ENCODE assay signal across 9 cellular contexts in genomic region chr16:28990375-28991040, GRCh38. TPM values are rescaled to one million over a fixed set of nuclear protein-coding genes. Genes with fewer than 3 reads are reported as not detected.
DNase-seq lines count a peak whose midpoint lies in the region; TF ChIP-seq lines count a peak whose summit lies in the region.
"Had no signal": no experiment of that assay in that cellular context is flagged by ENCODE, and none has a peak within 500 bp of the region (broad histone marks: within the 10 kb centered on the region; RNA-seq: fewer than 3 reads in every experiment).

No MANE protein-coding gene starts in this region.

- no peak overlapping the region for H3K9ac ChIP-seq in neural progenitor cell

- 89% methylated on average over 11 of the region's 11 CpGs for WGBS in thymus
- 94% methylated on average over 11 of the region's 11 CpGs for WGBS in hepatocyte (ENCODE audit: low lambda C conversion rate, missing lambda C conversion rate)

- no peaks in the 10 kb centered on the region for H3K27me3 ChIP-seq in neural progenitor cell
- no peaks in the 10 kb centered on the region for H3K27me3 ChIP-seq in thymus (ENCODE audit: control insufficient read depth, insufficient read depth)
- H3K27me3 ChIP-seq in hepatocyte: no peaks in the 10 kb centered on the region

- H3K4me2 ChIP-seq in neural progenitor cell (no peak overlapping the region), hepatocyte (no peak overlapping the region)

- no peaks in the 10 kb centered on the region for H3K9me2 ChIP-seq in hepatocyte (replicated peaks; ENCODE audit: insufficient read depth)

- H2AFZ ChIP-seq in neural progenitor cell (replicated peaks): no peak overlapping the region
- no peak overlapping the region for H2AFZ ChIP-seq in hepatocyte

- TF ChIP-seq CTCF in neural progenitor cell (IDR thresholded peaks at IDR 0.05) (no peak), hepatocyte (IDR thresholded peaks at IDR 0.05; ENCODE audit: poor library complexity) (no peak)

- H4K20me1 ChIP-seq in neural progenitor cell (ENCODE audit: low read depth): no peaks in the 10 kb centered on the region
- H4K20me1 ChIP-seq in hepatocyte (ENCODE audit: insufficient read depth, poor library complexity, severe bottlenecking): no peaks in the 10 kb centered on the region

- H3K27me3 Mint-ChIP-seq in activated CD4-positive, alpha-beta T cell treated with anti-CD3 and anti-CD28 coated beads, Interleukin-2, amount 10 ng/mL, durations not matched to agents 24 days and 14 days: no peaks in the 10 kb centered on the region
- peaks cover 2% of the 10 kb centered on the region for H3K27me3 Mint-ChIP-seq in neural progenitor cell (ENCODE audit: insufficient read depth, low read depth)

- H3K4me3 ChIP-seq in neural progenitor cell (no peak overlapping the region), thymus (ENCODE audit: low read length) (no peak overlapping the region), hepatocyte (no peak overlapping the region)

- H3K4me3 Mint-ChIP-seq in activated CD4-positive, alpha-beta T cell treated with anti-CD3 and anti-CD28 coated beads, Interleukin-2, amount 10 ng/mL, durations not matched to agents 24 days and 14 days: peak overlapping the region; percentile 82
- H3K4me3 Mint-ChIP-seq in neural progenitor cell: no peak overlapping the region

- intact Hi-C loops in activated CD4-positive, alpha-beta T cell treated with anti-CD3 and anti-CD28 coated beads, Interleukin-2, amount 10 ng/mL, durations not matched to agents 24 days and 14 days (cut with micrococcal nuclease): loop anchor here (1.0 kb wide), 4 partner anchors 18 to 40 kb away; partner anchors contain the start of gene NFATC2IP

- H3K27ac ChIP-seq in neural progenitor cell (no peak overlapping the region), thymus (ENCODE audit: low read depth) (peak overlapping the region; percentile 53), hepatocyte (no peak overlapping the region)

- H3K4me1 Mint-ChIP-seq in activated CD4-positive, alpha-beta T cell treated with anti-CD3 and anti-CD28 coated beads, Interleukin-2, amount 10 ng/mL, durations not matched to agents 24 days and 14 days: peaks cover 41% of the 10 kb centered on the region
- H3K4me1 Mint-ChIP-seq in neural progenitor cell: no peaks in the 10 kb centered on the region

- H3K4me1 ChIP-seq in neural progenitor cell (no peaks in the 10 kb centered on the region), thymus (ENCODE audit: control insufficient read depth, insufficient read depth, low read length) (peaks cover 28% of the 10 kb centered on the region), hepatocyte (ENCODE audit: insufficient read depth) (no peaks in the 10 kb centered on the region)

- H3K9me3 ChIP-seq in neural progenitor cell (ENCODE audit: low read depth) (no peaks in the 10 kb centered on the region), thymus (ENCODE audit: control insufficient read depth) (no peaks in the 10 kb centered on the region), hepatocyte (ENCODE audit: low read depth) (no peaks in the 10 kb centered on the region)

- H3K79me2 ChIP-seq in neural progenitor cell (ENCODE audit: low read depth) (no peaks in the 10 kb centered on the region), hepatocyte (no peaks in the 10 kb centered on the region)

- peak overlapping the region; percentile 92 for H3K27ac Mint-ChIP-seq in activated CD4-positive, alpha-beta T cell treated with anti-CD3 and anti-CD28 coated beads, Interleukin-2, amount 10 ng/mL, durations not matched to agents 24 days and 14 days
- peak overlapping the region; percentile 17 for H3K27ac Mint-ChIP-seq in neural progenitor cell

- H3K9me3 Mint-ChIP-seq in activated CD4-positive, alpha-beta T cell treated with anti-CD3 and anti-CD28 coated beads, Interleukin-2, amount 10 ng/mL, durations not matched to agents 24 days and 14 days: peaks cover 7% of the 10 kb centered on the region
- no peaks in the 10 kb centered on the region for H3K9me3 Mint-ChIP-seq in neural progenitor cell

- peaks cover 56% of the 10 kb centered on the region for H3K36me3 Mint-ChIP-seq in activated CD4-positive, alpha-beta T cell treated with anti-CD3 and anti-CD28 coated beads, Interleukin-2, amount 10 ng/mL, durations not matched to agents 24 days and 14 days (ENCODE audit: low read depth)
- H3K36me3 Mint-ChIP-seq in neural progenitor cell: peaks cover 2% of the 10 kb centered on the region

- no peaks in the 10 kb centered on the region for H3F3A ChIP-seq in neural progenitor cell (ENCODE audit: low read depth)

- H3K36me3 ChIP-seq in neural progenitor cell (no peaks in the 10 kb centered on the region), thymus (ENCODE audit: control insufficient read depth, insufficient read depth) (peaks cover 59% of the 10 kb centered on the region), hepatocyte (replicated peaks; ENCODE audit: insufficient read depth, low read depth) (no peaks in the 10 kb centered on the region)

- DNase-seq in activated CD4-positive, alpha-beta T cell treated with anti-CD3 and anti-CD28 coated beads, Interleukin-2, amount 10 ng/mL, durations not matched to agents 24 days and 14 days: peak; percentile 81
- DNase-seq in activated T-helper 9 cell treated with anti-CD3 and anti-CD28 coated beads, Interleukin-2, amount 50 U/mL, for 16 hours (ENCODE audit: low read depth): peak; percentile 52
- DNase-seq in neural progenitor cell (ENCODE audit: low spot score): no peak
- DNase-seq in hepatocyte (ENCODE audit: low spot score): no peak
- DNase-seq in C1 segment of cervical spinal cord (lab: John Stamatoyannopoulos, UW): no peak
- DNase-seq in RKO (ENCODE audit: low spot score): no peak
- DNase-seq: MV-4-11, NCI-H345 had no signal

RNA-seq across cellular contexts. Expression of gene LAT, which starts 5.7 kb away (rescaled TPM):
- 228 and 238 TPM in 2 replicates for total RNA-seq in activated CD4-positive, alpha-beta T cell treated with anti-CD3 and anti-CD28 coated beads, Interleukin-2, amount 10 ng/mL, durations not matched to agents 24 days and 14 days
- total RNA-seq in neural progenitor cell (ENCODE audit: low replicate concordance) (2.9 TPM in 1 of 2 replicates, not detected in the other), hepatocyte (1.00 and 3.9 TPM in 2 replicates)
- polyA plus RNA-seq in thymus (239 TPM), hepatocyte (2.4 and 6.9 TPM in 2 replicates)

RNA-seq across cellular contexts. Expression of gene SPNS1, which starts 15.9 kb away (rescaled TPM):
- total RNA-seq in activated CD4-positive, alpha-beta T cell treated with anti-CD3 and anti-CD28 coated beads, Interleukin-2, amount 10 ng/mL, durations not matched to agents 24 days and 14 days: 21.2 and 23.1 TPM in 2 replicates
- 11.6 and 31.8 TPM in 2 replicates for total RNA-seq in neural progenitor cell (ENCODE audit: low replicate concordance)
- 75.1 TPM for polyA plus RNA-seq in thymus
- total RNA-seq in hepatocyte: 36.6 and 42.8 TPM in 2 replicates
- polyA plus RNA-seq in hepatocyte: 140 and 146 TPM in 2 replicates

RNA-seq across cellular contexts. Expression of gene NFATC2IP, which starts 39.8 kb away (rescaled TPM):
- total RNA-seq in activated CD4-positive, alpha-beta T cell treated with anti-CD3 and anti-CD28 coated beads, Interleukin-2, amount 10 ng/mL, durations not matched to agents 24 days and 14 days: 108 and 112 TPM in 2 replicates
- total RNA-seq in neural progenitor cell (ENCODE audit: low replicate concordance): 33.2 and 58.4 TPM in 2 replicates
- 49.1 TPM for polyA plus RNA-seq in thymus
- total RNA-seq in hepatocyte: 17.3 and 17.4 TPM in 2 replicates
- 19.7 and 22.3 TPM in 2 replicates for polyA plus RNA-seq in hepatocyte

RNA-seq across cellular contexts. Expression of gene CD19, which starts 58.7 kb away (rescaled TPM):
- not detected in 2 replicates for total RNA-seq in activated CD4-positive, alpha-beta T cell treated with anti-CD3 and anti-CD28 coated beads, Interleukin-2, amount 10 ng/mL, durations not matched to agents 24 days and 14 days
- 0.15 TPM in 1 of 2 replicates, not detected in the other for total RNA-seq in neural progenitor cell (ENCODE audit: low replicate concordance)
- polyA plus RNA-seq in thymus: 16.9 TPM
- not detected in 2 replicates for total RNA-seq in hepatocyte
- polyA plus RNA-seq in hepatocyte: not detected in 2 replicates

Comparison
In these comparisons a context has a peak if more than half of its experiments do, and no peak if none do; other contexts are left out.
1. DNase-seq: peak in activated CD4-positive, alpha-beta T cell treated with anti-CD3 and anti-CD28 coated beads, Interleukin-2, amount 10 ng/mL, durations not matched to agents 24 days and 14 days (single experiment) and activated T-helper 9 cell treated with anti-CD3 and anti-CD28 coated beads, Interleukin-2, amount 50 U/mL, for 16 hours (single experiment); none in neural progenitor cell (single experiment), hepatocyte (single experiment), C1 segment of cervical spinal cord (0 of 14) and RKO (single experiment).
2. RNA of gene LAT, which starts 5.7 kb away (total RNA-seq): 228 to 238 TPM in activated CD4-positive, alpha-beta T cell treated with anti-CD3 and anti-CD28 coated beads, Interleukin-2, amount 10 ng/mL, durations not matched to agents 24 days and 14 days; 1.00 to 3.9 TPM in hepatocyte and 2.9 TPM in neural progenitor cell; every median in the first group is over 10 times any median in the second.